ENCODE assay signal across 8 cellular contexts in the genomic region with DNA sequence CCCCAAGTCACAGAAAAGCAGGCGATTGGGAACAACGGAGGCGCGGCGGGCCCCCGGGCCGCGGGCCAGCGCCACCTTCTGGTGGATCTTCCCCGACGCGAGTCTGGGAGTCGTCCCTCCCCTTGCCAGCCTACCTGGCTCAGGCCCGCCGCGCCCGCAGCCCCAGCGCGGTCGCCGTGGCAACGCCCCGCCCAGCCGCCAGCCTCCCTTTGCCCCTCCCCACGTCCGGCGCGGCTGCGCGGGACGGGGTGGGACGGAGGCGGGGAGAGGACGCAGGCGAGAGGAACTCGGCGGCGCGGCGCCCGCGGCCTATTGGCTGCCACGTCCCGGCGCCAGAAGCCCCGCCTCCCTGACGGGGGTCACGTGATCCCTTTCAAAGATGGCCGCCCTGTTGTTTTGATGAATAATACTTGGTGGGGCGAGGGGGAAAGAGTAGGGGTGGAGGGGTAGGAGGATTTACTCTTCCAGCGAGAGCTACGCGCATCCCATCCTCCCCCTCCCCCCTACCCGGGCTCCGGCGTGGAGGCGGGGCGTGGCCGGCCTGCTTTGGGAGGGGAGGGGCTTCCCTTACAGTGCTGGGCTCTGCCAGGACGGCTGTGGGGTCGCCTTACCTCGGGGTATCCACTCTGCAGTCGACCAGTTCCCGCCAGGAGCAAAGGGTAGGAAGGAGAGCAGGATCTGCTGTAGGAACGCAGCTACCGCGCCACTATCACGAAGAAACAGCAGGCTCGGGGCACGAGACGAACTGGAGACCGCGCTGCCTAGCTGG. TPM values are rescaled to one million over a fixed set of nuclear protein-coding genes. Genes with fewer than 3 reads are reported as not detected.
DNase-seq lines count a peak whose midpoint lies in the region; ATAC-seq and TF ChIP-seq lines count a peak whose summit lies in the region.

A gene (plus strand): TSS at position 369 of the 769 bp plus-strand sequence. CDS start 713 bp downstream, outside the sequence.

- H3K9me3 Mint-ChIP-seq in progenitor cell of endocrine pancreas (ENCODE audit: low read depth), result no peaks in the 10 kb centered on the region

- TF ChIP-seq CTCF in GM13977 (IDR thresholded peaks at IDR 0.05; ENCODE audit: extremely low read depth, insufficient read depth, missing control alignments) (peak; percentile 87), progenitor cell of endocrine pancreas (IDR thresholded peaks at IDR 0.05; ENCODE audit: unreplicated experiment) (peak; percentile 98)

- H3K4me1 Mint-ChIP-seq in progenitor cell of endocrine pancreas (ENCODE audit: low read depth), result peaks cover 21% of the 10 kb centered on the region

- DNase-seq in GM13977 (ENCODE audit: low spot score), result peak; percentile 99
- DNase-seq in NCI-H146 treated with DMSO at 0.1 percent for 48 hours (lab: John Stamatoyannopoulos, UW; ENCODE audit: unreplicated experiment), result peak; percentile 80
- peak; percentile 93 for DNase-seq in amniotic epithelial cell (ENCODE audit: low read depth)
- DNase-seq in left cardiac atrium, result peak; percentile 99
- peak; percentile 99 for DNase-seq in progenitor cell of endocrine pancreas (ENCODE audit: low spot score, unreplicated experiment)
- DNase-seq in ureter (ENCODE audit: low spot score), result peak; percentile 97

- intact Hi-C loops in T-helper 1 cell treated with Interleukin-12 subunit alpha and Interleukin-12 subunit beta and Interleukin-4 antibody, amounts not matched to agents 30 ng/mL and 1 ng/mL, for 36 hours (cut with micrococcal nuclease), result loop anchor here (1.0 to 10.0 kb wide), 15 partner anchors 82 to 980 kb away; a partner anchor contains a TSS
- intact Hi-C loops in left cardiac atrium (cut with DNase I), result loop anchor here (1.0 to 10.0 kb wide), 2 partner anchors 78 to 82 kb away; no protein-coding TSS in a partner anchor

- in situ Hi-C loops in GM13977 (cut with MboI; ENCODE audit: low pct_unique_long_range_greater_than_20kb, low sequenced_read_pairs, unreplicated experiment), result no loop called here

- ATAC-seq in HG02884 (IDR thresholded peaks at IDR 0.05; ENCODE audit: unreplicated experiment) (peak; percentile 92), left cardiac atrium (peak; percentile 100)

- peak within 1 kb of the TSS; percentile 98 for H3K4me3 Mint-ChIP-seq in progenitor cell of endocrine pancreas (ENCODE audit: low read depth)

- H3K27ac Mint-ChIP-seq in progenitor cell of endocrine pancreas, result peak within 1 kb of the TSS; percentile 100

- no peaks in the 10 kb centered on the region for H3K27me3 Mint-ChIP-seq in progenitor cell of endocrine pancreas

- H3K36me3 Mint-ChIP-seq in progenitor cell of endocrine pancreas (ENCODE audit: insufficient read depth), result peaks cover 3% of the 10 kb centered on the region

RNA-seq across cellular contexts. Expression of the gene that starts here (rescaled TPM):
- total RNA-seq in T-helper 1 cell treated with Interleukin-12 subunit alpha and Interleukin-12 subunit beta and Interleukin-4 antibody, amounts not matched to agents 30 ng/mL and 1 ng/mL, for 36 hours, result 36.5 and 39.0 TPM in 2 replicates
- total RNA-seq in left cardiac atrium (10 to 100 TPM; 42.9 to 47.8 TPM), progenitor cell of endocrine pancreas (77.2 and 78.1 TPM in 2 replicates), ureter (41.8 TPM)

Comparison
In these comparisons a context has a peak if more than half of its experiments do, and no peak if none do; other contexts are left out.
1. Peak in every context shown above with its lines: DNase-seq and ATAC-seq.